Comparison of ENCODE assay signal across 18 cellular contexts in genomic region chr2:96822786-96823185, GRCh38. TPM values are rescaled to one million over a fixed set of nuclear protein-coding genes. Genes with fewer than 3 reads are reported as not detected.
A peak's percentile ranks its signal among the peaks of the same experiment; 100 is the strongest.
DNase-seq lines count a peak whose midpoint lies in the region; ATAC-seq, FAIRE-seq and TF ChIP-seq lines count a peak whose summit lies in the region.
"Had no signal": no experiment of that assay in that cellular context is flagged by ENCODE, and none has a peak within 500 bp of the region (broad histone marks: within the 10 kb centered on the region; RNA-seq: fewer than 3 reads in every experiment).

No MANE protein-coding gene starts in this region.

- ATAC-seq in HepG2, result no peak
- no peak for ATAC-seq in right lobe of liver
- ATAC-seq in activated CD8-positive, alpha-beta T cell treated with anti-CD3 and anti-CD28 coated beads, Interleukin-2, amount 10 ng/mL, durations not matched to agents 7 days and 5 days, result no peak
- ATAC-seq: K562, PC-3 had no signal

- H3K27ac Mint-ChIP-seq in activated CD8-positive, alpha-beta T cell treated with anti-CD3 and anti-CD28 coated beads, Interleukin-2, amount 10 ng/mL, durations not matched to agents 7 days and 5 days, result no peak overlapping the region
- H3K27ac Mint-ChIP-seq: B cell had no signal

- no peaks in the 10 kb centered on the region for H3K9me3 Mint-ChIP-seq in activated CD8-positive, alpha-beta T cell treated with anti-CD3 and anti-CD28 coated beads, Interleukin-2, amount 10 ng/mL, durations not matched to agents 7 days and 5 days (ENCODE audit: insufficient read depth)
- H3K9me3 Mint-ChIP-seq: CD8-positive, alpha-beta memory T cell had no signal

- peak in 1 of 2 experiments; percentile 5; a peak in 1 of 4 replicates for TF ChIP-seq POLR2A in HepG2 (IDR thresholded peaks at IDR 0.05; ENCODE audit: insufficient read depth in 1 of 2, low read depth in 2 of 2, low read length in 2 of 2)
- no peak for TF ChIP-seq POLR2A in right lobe of liver (IDR thresholded peaks at IDR 0.05)
- TF ChIP-seq POLR2A in esophagus muscularis mucosa (IDR thresholded peaks at IDR 0.05; ENCODE audit: low read depth), result no peak

- no peak for FAIRE-seq in HepG2 (lab: Jason Lieb, UNC)
- FAIRE-seq: H1, HTR-8/SVneo, K562 had no signal

- peaks cover 38% of the 10 kb centered on the region for H3K4me1 Mint-ChIP-seq in activated CD8-positive, alpha-beta T cell treated with anti-CD3 and anti-CD28 coated beads, Interleukin-2, amount 10 ng/mL, durations not matched to agents 7 days and 5 days (ENCODE audit: low read depth)

- DNase-seq in HepG2 (ENCODE audit: low spot score) (no peak), right lobe of liver (no peak), esophagus muscularis mucosa (ENCODE audit: extremely low spot score) (no peak), NCI-H2029 treated with DMSO at 0.1 percent for 48 hours (lab: John Stamatoyannopoulos, UW) (no peak)
- DNase-seq in activated CD4-positive, alpha-beta T cell treated with anti-CD3 and anti-CD28 coated beads, Interleukin-2, amount 50 U/mL, for 48 hours, result no peak
- no peak for DNase-seq in activated CD8-positive, alpha-beta T cell treated with anti-CD3 and anti-CD28 coated beads, Interleukin-2, amount 10 ng/mL, durations not matched to agents 7 days and 5 days
- DNase-seq: MG63, NCI-H1092 treated with DMSO at 0.1 percent for 48 hours, NCI-H1694, NCI-H345, NCI-H69, PC-3 had no signal

- in situ Hi-C loops in HepG2 (cut with HindIII; ENCODE audit: extremely low pct_ligation_motif_present, low pct_unique_long_range_greater_than_20kb), result no loop called here

- H2AFZ ChIP-seq in HepG2 (ENCODE audit: low read length), result no peak overlapping the region

- no peak for TF ChIP-seq CTCF in HepG2 (CRISPR knock-in tag; IDR thresholded peaks at IDR 0.05)
- TF ChIP-seq CTCF in right lobe of liver (IDR thresholded peaks at IDR 0.05), result no peak
- no peak for TF ChIP-seq CTCF in esophagus muscularis mucosa (IDR thresholded peaks at IDR 0.05)

- intact Hi-C loops in HepG2 (cut with micrococcal nuclease; ENCODE audit: unreplicated experiment) (no loop called here), right lobe of liver (cut with DNase I) (no loop called here), esophagus muscularis mucosa (cut with DNase I) (no loop called here)

- CTCF ChIA-PET in HepG2 (lab: Yijun Ruan, JAX; ENCODE audit: low intra/inter-chr PET ratio, low total read pairs), result no interaction called here
- CTCF ChIA-PET in activated CD8-positive, alpha-beta T cell treated with anti-CD3 and anti-CD28 coated beads, Interleukin-2, amount 10 ng/mL, durations not matched to agents 7 days and 5 days (lab: Charles Lee), result no interaction called here

- H3K9ac ChIP-seq in HepG2 (ENCODE audit: insufficient read depth, low read depth, low read length), result no peak overlapping the region
- H3K9ac ChIP-seq in rectal smooth muscle tissue (ENCODE audit: low read length), result no peak overlapping the region

- POLR2A ChIA-PET in HepG2 (lab: Yijun Ruan, JAX), result interaction anchor here (1.0 to 1.1 kb wide), 2 partner anchors 35 to 59 kb away, joined by 3 read pairs; partner anchors contain the start of gene ANKRD39
- POLR2A ChIA-PET in activated CD8-positive, alpha-beta T cell treated with anti-CD3 and anti-CD28 coated beads, Interleukin-2, amount 10 ng/mL, durations not matched to agents 7 days and 5 days (lab: Charles Lee), result no interaction called here

- H3K4me1 ChIP-seq in HepG2 (ENCODE audit: insufficient read depth, low read length), result peaks cover 68% of the 10 kb centered on the region
- peaks cover 0 to 60% (median 25%) of the 10 kb centered on the region in 4 donors for H3K4me1 ChIP-seq in right lobe of liver
- H3K4me1 ChIP-seq in esophagus muscularis mucosa, result peaks cover 52 to 74% (median 72%) of the 10 kb centered on the region in 4 donors
- H3K4me1 ChIP-seq in rectal smooth muscle tissue (ENCODE audit: control insufficient read depth, insufficient read depth, low read length), result peaks cover 18% of the 10 kb centered on the region

- no TSS peak for BruUV-seq in HepG2 (replicated peaks; lab: Mats Ljungman, UMichigan)

- no peak for TF ChIP-seq EP300 in HepG2 (IDR thresholded peaks at IDR 0.05; ENCODE audit: low read depth in 2 of 2, low read length in 2 of 2)
- TF ChIP-seq EP300 in HepG2 (CRISPR knock-in tag; IDR thresholded peaks at IDR 0.05; ENCODE audit: borderline replicate concordance), result no peak
- no peak for TF ChIP-seq EP300 in esophagus muscularis mucosa (IDR thresholded peaks at IDR 0.05)

- H3K36me3 Mint-ChIP-seq in activated CD8-positive, alpha-beta T cell treated with anti-CD3 and anti-CD28 coated beads, Interleukin-2, amount 10 ng/mL, durations not matched to agents 7 days and 5 days (ENCODE audit: low read depth), result peaks cover 53% of the 10 kb centered on the region

- H4K20me1 ChIP-seq in HepG2 (ENCODE audit: insufficient read depth, low read length), result peaks cover 72% of the 10 kb centered on the region

- H3K4me3 ChIP-seq in HepG2 (replicated peaks in 1 of 3; ENCODE audit: insufficient read depth in 1 of 3, low read depth in 2 of 3, low read length in 3 of 3), result no peak overlapping the region
- H3K4me3 ChIP-seq in right lobe of liver, result no peak overlapping the region
- H3K4me3 ChIP-seq in esophagus muscularis mucosa, result no peak overlapping the region
- H3K4me3 ChIP-seq in rectal smooth muscle tissue (ENCODE audit: low read length), result no peak overlapping the region
- H3K4me3 ChIP-seq: K562, MG63 had no signal

- H3K36me3 ChIP-seq in HepG2 (replicated peaks in 1 of 2; ENCODE audit: control insufficient read depth in 1 of 2, insufficient read depth in 2 of 2, low read length in 2 of 2) (peaks cover 24 to 67% of the 10 kb centered on the region in 2 experiments), right lobe of liver (peaks cover 0 to 33% (median 9%) of the 10 kb centered on the region in 4 donors), esophagus muscularis mucosa (peaks cover 10 to 51% (median 36%) of the 10 kb centered on the region in 4 donors), rectal smooth muscle tissue (ENCODE audit: control insufficient read depth, insufficient read depth, low read length) (peaks cover 11% of the 10 kb centered on the region)

- H3K27ac ChIP-seq in HepG2 (ENCODE audit: extremely low read length, insufficient read depth, low read length), result peak overlapping the region; percentile 5
- no peak overlapping the region for H3K27ac ChIP-seq in right lobe of liver
- peak overlapping the region; percentile 48 to 64 (median 63) for H3K27ac ChIP-seq in esophagus muscularis mucosa (replicated peaks in 1 of 4)
- H3K27ac ChIP-seq in rectal smooth muscle tissue (ENCODE audit: low read depth, low read length), result peak overlapping the region; percentile 13

- no peak overlapping the region for H3K4me3 Mint-ChIP-seq in activated CD8-positive, alpha-beta T cell treated with anti-CD3 and anti-CD28 coated beads, Interleukin-2, amount 10 ng/mL, durations not matched to agents 7 days and 5 days
- H3K4me3 Mint-ChIP-seq: B cell; CD8-positive, alpha-beta memory T cell had no signal

- no peaks in the 10 kb centered on the region for H3K27me3 Mint-ChIP-seq in activated CD8-positive, alpha-beta T cell treated with anti-CD3 and anti-CD28 coated beads, Interleukin-2, amount 10 ng/mL, durations not matched to agents 7 days and 5 days (ENCODE audit: low read depth)
- H3K27me3 Mint-ChIP-seq: B cell had no signal

- H3K27me3 ChIP-seq in HepG2 (ENCODE audit: control insufficient read depth in 1 of 2, insufficient read depth in 2 of 2, low read length in 2 of 2) (no peaks in the 10 kb centered on the region), right lobe of liver (no peaks in the 10 kb centered on the region), esophagus muscularis mucosa (no peaks in the 10 kb centered on the region), rectal smooth muscle tissue (ENCODE audit: control insufficient read depth, insufficient read depth, low read length) (no peaks in the 10 kb centered on the region)
- H3K27me3 ChIP-seq: MG63 had no signal

- H3K9me3 ChIP-seq in HepG2 (ENCODE audit: low read length), result no peaks in the 10 kb centered on the region
- H3K9me3 ChIP-seq in right lobe of liver, result no peaks in the 10 kb centered on the region
- H3K9me3 ChIP-seq in esophagus muscularis mucosa, result no peaks in the 10 kb centered on the region
- H3K9me3 ChIP-seq: MG63 had no signal

- no peak overlapping the region for H3K4me2 ChIP-seq in HepG2 (ENCODE audit: low read depth, low read length)

- no peak for TF ChIP-seq RAD21 in HepG2 (CRISPR knock-in tag; IDR thresholded peaks at IDR 0.05)

- peaks cover 79% of the 10 kb centered on the region for H3K79me2 ChIP-seq in HepG2 (ENCODE audit: insufficient read depth, low read length)

- 91% methylated on average over 4 of the region's 4 CpGs for WGBS in HepG2 (ENCODE audit: low lambda C conversion rate)
- 50% methylated on average over 2 of the region's 4 CpGs for WGBS in right lobe of liver (ENCODE audit: insufficient coverage, low coverage, low lambda C conversion rate, missing lambda C conversion rate)
- WGBS in esophagus muscularis mucosa, result 33% methylated on average over 4 of the region's 4 CpGs

RNA-seq across cellular contexts. Expression of gene CNNM3, which starts 6.7 kb away (rescaled TPM):
- 8.4 and 21.2 TPM in 2 replicates for total RNA-seq in HepG2 (2016; rRNA removed; fragmentation: Illumina TruSeq; extraction: Trizol)
- 5.5 and 5.9 TPM in 2 replicates for total RNA-seq in HepG2 (2016; cell fraction: cytosol; rRNA removed; fragmentation: Illumina TruSeq; extraction: Trizol; ENCODE audit: low read depth)
- 6.5 and 21.5 TPM in 2 replicates for total RNA-seq in HepG2 (2016; cell fraction: insoluble cytoplasmic fraction; rRNA removed; fragmentation: Illumina TruSeq; extraction: Trizol)
- 8.5 and 9.2 TPM in 2 replicates for total RNA-seq in HepG2 (2016; cell fraction: membrane; rRNA removed; fragmentation: Illumina TruSeq; extraction: Trizol)
- total RNA-seq in HepG2 (2016; cell fraction: nucleus; rRNA removed; fragmentation: Illumina TruSeq; extraction: Trizol), result 22.7 and 27.7 TPM in 2 replicates
- polyA plus RNA-seq in HepG2 (2011; rRNA removed), result 27.9 and 43.4 TPM in 2 replicates
- 24.2 and 26.5 TPM in 2 replicates for polyA plus RNA-seq in HepG2 (2011; cell fraction: cytosol; rRNA removed)
- polyA plus RNA-seq in HepG2 (2011; cell fraction: nucleus; rRNA removed), result 68.4 and 71.2 TPM in 2 replicates
- polyA plus RNA-seq in HepG2 (2012), result 35.8 and 38.5 TPM in 2 replicates
- polyA plus RNA-seq in HepG2 (2016; cell fraction: cytosol; fragmentation: Illumina TruSeq; extraction: Trizol; ENCODE audit: low read depth), result 4.3 and 4.5 TPM in 2 replicates
- polyA plus RNA-seq in HepG2 (2016; cell fraction: insoluble cytoplasmic fraction; fragmentation: Illumina TruSeq; extraction: Trizol; ENCODE audit: low read depth), result 11.7 and 14.4 TPM in 2 replicates
- polyA plus RNA-seq in HepG2 (2016; cell fraction: membrane; fragmentation: Illumina TruSeq; extraction: Trizol; ENCODE audit: low read depth), result 10.0 and 11.0 TPM in 2 replicates
- 48.6 and 52.0 TPM in 2 replicates for polyA plus RNA-seq in HepG2 (2016; cell fraction: nucleus; fragmentation: Illumina TruSeq; extraction: Trizol; ENCODE audit: insufficient read depth, low read depth)
- 49.9 and 152 TPM in 2 replicates for polyA minus RNA-seq in HepG2 (2011; rRNA and poly(A)+ RNA removed; ENCODE audit: low replicate concordance)
- 50.4 and 69.9 TPM in 2 replicates for polyA minus RNA-seq in HepG2 (2011; cell fraction: cytosol; rRNA and poly(A)+ RNA removed)
- polyA minus RNA-seq in HepG2 (2011; cell fraction: nucleus; rRNA and poly(A)+ RNA removed), result 56.1 and 70.2 TPM in 2 replicates
- 10 to 100 TPM; 11.5 to 37.6 (median 21.6) TPM for total RNA-seq in right lobe of liver
- 10 to 100 TPM; 11.8 to 30.3 (median 22.1) TPM for total RNA-seq in esophagus muscularis mucosa
- total RNA-seq in activated CD8-positive, alpha-beta T cell treated with anti-CD3 and anti-CD28 coated beads, Interleukin-2, amount 10 ng/mL, durations not matched to agents 7 days and 5 days, result 10 to 100 TPM; 28.1 to 29.9 TPM

RNA-seq across cellular contexts. Expression of gene ANKRD23, which starts 21.0 kb away (rescaled TPM):
- total RNA-seq in HepG2 (2016; rRNA removed; fragmentation: Illumina TruSeq; extraction: Trizol), result 0.35 and 1.5 TPM in 2 replicates
- total RNA-seq in HepG2 (2016; cell fraction: cytosol; rRNA removed; fragmentation: Illumina TruSeq; extraction: Trizol; ENCODE audit: low read depth), result 0.35 and 0.51 TPM in 2 replicates
- 0.61 and 2.2 TPM in 2 replicates for total RNA-seq in HepG2 (2016; cell fraction: insoluble cytoplasmic fraction; rRNA removed; fragmentation: Illumina TruSeq; extraction: Trizol)
- total RNA-seq in HepG2 (2016; cell fraction: membrane; rRNA removed; fragmentation: Illumina TruSeq; extraction: Trizol), result 0.77 and 0.90 TPM in 2 replicates
- 2.3 and 2.8 TPM in 2 replicates for total RNA-seq in HepG2 (2016; cell fraction: nucleus; rRNA removed; fragmentation: Illumina TruSeq; extraction: Trizol)
- 1.6 and 2.7 TPM in 2 replicates for polyA plus RNA-seq in HepG2 (2011; rRNA removed)
- polyA plus RNA-seq in HepG2 (2011; cell fraction: cytosol; rRNA removed), result 0.71 and 0.90 TPM in 2 replicates
- polyA plus RNA-seq in HepG2 (2011; cell fraction: nucleus; rRNA removed), result 17.9 and 22.1 TPM in 2 replicates
- 0.72 and 2.1 TPM in 2 replicates for polyA plus RNA-seq in HepG2 (2012)
- polyA plus RNA-seq in HepG2 (2016; cell fraction: cytosol; fragmentation: Illumina TruSeq; extraction: Trizol; ENCODE audit: low read depth), result 0.47 and 0.50 TPM in 2 replicates
- polyA plus RNA-seq in HepG2 (2016; cell fraction: insoluble cytoplasmic fraction; fragmentation: Illumina TruSeq; extraction: Trizol; ENCODE audit: low read depth), result 0.32 and 0.50 TPM in 2 replicates
- polyA plus RNA-seq in HepG2 (2016; cell fraction: membrane; fragmentation: Illumina TruSeq; extraction: Trizol; ENCODE audit: low read depth), result 0.47 and 0.74 TPM in 2 replicates
- polyA plus RNA-seq in HepG2 (2016; cell fraction: nucleus; fragmentation: Illumina TruSeq; extraction: Trizol; ENCODE audit: insufficient read depth, low read depth), result 9.2 and 10.4 TPM in 2 replicates
- 1.6 and 5.1 TPM in 2 replicates for polyA minus RNA-seq in HepG2 (2011; rRNA and poly(A)+ RNA removed; ENCODE audit: low replicate concordance)
- not detected in 2 replicates for polyA minus RNA-seq in HepG2 (2011; cell fraction: cytosol; rRNA and poly(A)+ RNA removed)
- polyA minus RNA-seq in HepG2 (2011; cell fraction: nucleus; rRNA and poly(A)+ RNA removed), result 3.9 and 4.1 TPM in 2 replicates
- 1 to 10 TPM in 5 of 6 experiments, under 1 TPM in 1; 0.98 to 4.0 (median 2.7) TPM for total RNA-seq in right lobe of liver
- 1 to 10 TPM; 2.2 to 6.0 (median 4.2) TPM for total RNA-seq in esophagus muscularis mucosa
- total RNA-seq in activated CD8-positive, alpha-beta T cell treated with anti-CD3 and anti-CD28 coated beads, Interleukin-2, amount 10 ng/mL, durations not matched to agents 7 days and 5 days, result 10 to 100 TPM; 12.6 to 17.2 TPM

RNA-seq across cellular contexts. Expression of gene ANKRD39, which starts 35.0 kb away (rescaled TPM):
- 23.2 and 26.7 TPM in 2 replicates for total RNA-seq in HepG2 (2016; rRNA removed; fragmentation: Illumina TruSeq; extraction: Trizol)
- total RNA-seq in HepG2 (2016; cell fraction: cytosol; rRNA removed; fragmentation: Illumina TruSeq; extraction: Trizol; ENCODE audit: low read depth), result 40.7 and 45.8 TPM in 2 replicates
- 26.3 and 27.1 TPM in 2 replicates for total RNA-seq in HepG2 (2016; cell fraction: insoluble cytoplasmic fraction; rRNA removed; fragmentation: Illumina TruSeq; extraction: Trizol)
- total RNA-seq in HepG2 (2016; cell fraction: membrane; rRNA removed; fragmentation: Illumina TruSeq; extraction: Trizol), result 37.4 and 41.3 TPM in 2 replicates
- 10.3 and 11.7 TPM in 2 replicates for total RNA-seq in HepG2 (2016; cell fraction: nucleus; rRNA removed; fragmentation: Illumina TruSeq; extraction: Trizol)
- polyA plus RNA-seq in HepG2 (2011; rRNA removed), result 24.8 and 27.8 TPM in 2 replicates
- polyA plus RNA-seq in HepG2 (2011; cell fraction: cytosol; rRNA removed), result 18.3 and 31.5 TPM in 2 replicates
- polyA plus RNA-seq in HepG2 (2011; cell fraction: nucleus; rRNA removed), result 24.2 and 29.2 TPM in 2 replicates
- 14.6 and 20.3 TPM in 2 replicates for polyA plus RNA-seq in HepG2 (2012)
- 55.3 and 63.9 TPM in 2 replicates for polyA plus RNA-seq in HepG2 (2016; cell fraction: cytosol; fragmentation: Illumina TruSeq; extraction: Trizol; ENCODE audit: low read depth)
- 33.9 and 35.0 TPM in 2 replicates for polyA plus RNA-seq in HepG2 (2016; cell fraction: insoluble cytoplasmic fraction; fragmentation: Illumina TruSeq; extraction: Trizol; ENCODE audit: low read depth)
- polyA plus RNA-seq in HepG2 (2016; cell fraction: membrane; fragmentation: Illumina TruSeq; extraction: Trizol; ENCODE audit: low read depth), result 40.8 and 47.0 TPM in 2 replicates
- 23.0 and 24.9 TPM in 2 replicates for polyA plus RNA-seq in HepG2 (2016; cell fraction: nucleus; fragmentation: Illumina TruSeq; extraction: Trizol; ENCODE audit: insufficient read depth, low read depth)
- 10.9 and 17.9 TPM in 2 replicates for polyA minus RNA-seq in HepG2 (2011; rRNA and poly(A)+ RNA removed; ENCODE audit: low replicate concordance)
- 4.6 and 5.6 TPM in 2 replicates for polyA minus RNA-seq in HepG2 (2011; cell fraction: cytosol; rRNA and poly(A)+ RNA removed)
- 8.2 and 14.2 TPM in 2 replicates for polyA minus RNA-seq in HepG2 (2011; cell fraction: nucleus; rRNA and poly(A)+ RNA removed)
- total RNA-seq in right lobe of liver, result 10 to 100 TPM in 3 of 6 experiments, 1 to 10 TPM in 3; 6.0 to 16.3 (median 9.7) TPM
- 10 to 100 TPM; 12.4 to 17.2 (median 14.7) TPM for total RNA-seq in esophagus muscularis mucosa
- 10 to 100 TPM; 35.4 to 36.7 TPM for total RNA-seq in activated CD8-positive, alpha-beta T cell treated with anti-CD3 and anti-CD28 coated beads, Interleukin-2, amount 10 ng/mL, durations not matched to agents 7 days and 5 days

RNA-seq across cellular contexts. Expression of gene SEMA4C, which starts 47.1 kb away (rescaled TPM):
- total RNA-seq in HepG2 (2016; rRNA removed; fragmentation: Illumina TruSeq; extraction: Trizol) (11.3 and 25.9 TPM in 2 replicates), right lobe of liver (10 to 100 TPM; 11.9 to 18.9 (median 12.6) TPM), esophagus muscularis mucosa (10 to 100 TPM; 54.4 to 82.7 (median 75.4) TPM)
- 3.5 and 4.2 TPM in 2 replicates for total RNA-seq in HepG2 (2016; cell fraction: cytosol; rRNA removed; fragmentation: Illumina TruSeq; extraction: Trizol; ENCODE audit: low read depth)
- 8.4 and 25.7 TPM in 2 replicates for total RNA-seq in HepG2 (2016; cell fraction: insoluble cytoplasmic fraction; rRNA removed; fragmentation: Illumina TruSeq; extraction: Trizol)
- total RNA-seq in HepG2 (2016; cell fraction: membrane; rRNA removed; fragmentation: Illumina TruSeq; extraction: Trizol), result 10.9 and 11.4 TPM in 2 replicates
- total RNA-seq in HepG2 (2016; cell fraction: nucleus; rRNA removed; fragmentation: Illumina TruSeq; extraction: Trizol), result 22.1 and 28.3 TPM in 2 replicates
- 46.6 and 69.2 TPM in 2 replicates for polyA plus RNA-seq in HepG2 (2011; rRNA removed)
- polyA plus RNA-seq in HepG2 (2011; cell fraction: cytosol; rRNA removed), result 33.4 and 47.8 TPM in 2 replicates
- 135 and 157 TPM in 2 replicates for polyA plus RNA-seq in HepG2 (2011; cell fraction: nucleus; rRNA removed)
- polyA plus RNA-seq in HepG2 (2012), result 27.3 and 39.4 TPM in 2 replicates
- 1.0 and 1.2 TPM in 2 replicates for polyA plus RNA-seq in HepG2 (2016; cell fraction: cytosol; fragmentation: Illumina TruSeq; extraction: Trizol; ENCODE audit: low read depth)
- polyA plus RNA-seq in HepG2 (2016; cell fraction: insoluble cytoplasmic fraction; fragmentation: Illumina TruSeq; extraction: Trizol; ENCODE audit: low read depth), result 6.0 and 8.4 TPM in 2 replicates
- 3.1 and 3.2 TPM in 2 replicates for polyA plus RNA-seq in HepG2 (2016; cell fraction: membrane; fragmentation: Illumina TruSeq; extraction: Trizol; ENCODE audit: low read depth)
- 51.6 and 60.2 TPM in 2 replicates for polyA plus RNA-seq in HepG2 (2016; cell fraction: nucleus; fragmentation: Illumina TruSeq; extraction: Trizol; ENCODE audit: insufficient read depth, low read depth)
- 29.1 and 175 TPM in 2 replicates for polyA minus RNA-seq in HepG2 (2011; rRNA and poly(A)+ RNA removed; ENCODE audit: low replicate concordance)
- 41.8 and 45.0 TPM in 2 replicates for polyA minus RNA-seq in HepG2 (2011; cell fraction: cytosol; rRNA and poly(A)+ RNA removed)
- polyA minus RNA-seq in HepG2 (2011; cell fraction: nucleus; rRNA and poly(A)+ RNA removed), result 25.8 and 31.7 TPM in 2 replicates
- total RNA-seq in activated CD8-positive, alpha-beta T cell treated with anti-CD3 and anti-CD28 coated beads, Interleukin-2, amount 10 ng/mL, durations not matched to agents 7 days and 5 days, result 10 to 100 TPM; 21.0 to 24.5 TPM

Comparison
In these comparisons a context has a peak if more than half of its experiments do, and no peak if none do; other contexts are left out.
1. H3K27ac ChIP-seq: peak in HepG2 (single experiment), esophagus muscularis mucosa (4 of 4) and rectal smooth muscle tissue (single experiment); none in right lobe of liver (0 of 3).